In the genomic region with DNA sequence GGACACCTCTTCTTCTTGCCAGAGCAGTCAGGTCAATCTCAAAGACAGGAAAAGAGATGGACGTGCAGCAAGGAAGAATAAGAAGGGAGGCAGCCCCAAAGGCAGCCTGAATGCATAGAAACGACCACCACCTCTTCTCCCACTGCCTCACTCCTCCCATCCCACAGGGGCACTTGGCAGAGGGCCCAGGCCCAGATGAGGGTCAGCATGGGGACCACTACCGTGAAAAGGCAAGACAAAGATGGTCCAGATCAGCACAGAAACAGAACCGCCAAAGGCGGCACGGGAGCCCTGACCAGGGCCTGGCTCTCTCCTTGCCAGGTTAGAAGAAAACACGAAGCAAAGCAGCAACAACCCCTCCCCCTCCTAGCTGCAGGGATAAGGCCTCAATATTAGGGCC, we compare ENCODE assay signal across 21 cellular contexts.
"Had no signal": no experiment of that assay in that cellular context is flagged by ENCODE, and none has a peak within 500 bp of the region (broad histone marks: within the 10 kb centered on the region; RNA-seq: fewer than 3 reads in every experiment).

No MANE protein-coding gene starts in this region.

- FAIRE-seq: urothelium cell line had no signal

- H3K27ac ChIP-seq: body of pancreas, coronary artery, lower lobe of right lung, parathyroid adenoma, SK-N-MC, thyroid gland had no signal

- H3K27me3 Mint-ChIP-seq: stimulated activated memory B cell treated with anti-CD40 and anti-IgM and Interleukin-4, amounts not matched to agents 10 μg/mL and 1 μg/mL and 100 μg/mL, for 72 hours had no signal

- H3K9ac ChIP-seq: parathyroid adenoma had no signal

- H3K9me3 ChIP-seq: body of pancreas, heart left ventricle, lower lobe of right lung, thyroid gland had no signal

- H3K27me3 ChIP-seq: body of pancreas, heart left ventricle, thyroid gland had no signal

- H3K4me3 ChIP-seq: body of pancreas, coronary artery, heart left ventricle, lower lobe of right lung, SK-N-MC, thyroid gland had no signal

- H3K4me3 Mint-ChIP-seq: stimulated activated memory B cell treated with anti-CD40 and anti-IgM and Interleukin-4, amounts not matched to agents 10 μg/mL and 1 μg/mL and 100 μg/mL, for 72 hours had no signal

- ATAC-seq: body of pancreas; heart left ventricle; left cardiac atrium; lower lobe of right lung; stimulated activated memory B cell treated with anti-CD40 and anti-IgM and Interleukin-4, amounts not matched to agents 10 μg/mL and 1 μg/mL and 100 μg/mL, for 72 hours had no signal

- DNase-seq: activated CD4-positive, alpha-beta T cell treated with anti-CD3 and anti-CD28 coated beads for 1 hour; activated CD4-positive, alpha-beta T cell treated with anti-CD3 and anti-CD28 coated beads, Interleukin-2, amount 50 U/mL, for 4 hours; activated naive CD4-positive, alpha-beta T cell treated with anti-CD3 and anti-CD28 coated beads, Interleukin-2, amount 50 U/mL, for 16 hours; activated T-cell treated with anti-CD3 and anti-CD28 coated beads for 4 hours; amygdala; body of pancreas; central memory CD4-positive, alpha-beta T cell; effector CD4-positive, alpha-beta T cell; foreskin melanocyte; heart left ventricle; left cardiac atrium; lower lobe of right lung; stimulated activated CD4-positive, alpha-beta T cell treated with anti-CD3 and anti-CD28 coated beads, Interleukin-2, amount 100 ng/mL, for 48 hours; T-helper 1 cell; T1000; thyroid gland had no signal

- H2AFZ ChIP-seq: parathyroid adenoma had no signal

- H3K79me2 ChIP-seq: parathyroid adenoma had no signal

- H3K9me3 Mint-ChIP-seq: stimulated activated memory B cell treated with anti-CD40 and anti-IgM and Interleukin-4, amounts not matched to agents 10 μg/mL and 1 μg/mL and 100 μg/mL, for 72 hours had no signal
